16 cellular contexts compared by ENCODE assay signal in genomic region chr2:99188357-99188756, GRCh38. TPM values are rescaled to one million over a fixed set of nuclear protein-coding genes. Genes with fewer than 3 reads are reported as not detected.
A peak's percentile ranks its signal among the peaks of the same experiment; 100 is the strongest.
DNase-seq lines count a peak whose midpoint lies in the region; ATAC-seq and TF ChIP-seq lines count a peak whose summit lies in the region.
"Had no signal": no experiment of that assay in that cellular context is flagged by ENCODE, and none has a peak within 500 bp of the region (broad histone marks: within the 10 kb centered on the region; RNA-seq: fewer than 3 reads in every experiment).

No MANE protein-coding gene starts in this region.

- POLR2A ChIA-PET in CD4-positive, alpha-beta T cell (lab: Charles Lee): no interaction called here
- POLR2A ChIA-PET in CD4-positive, alpha-beta memory T cell (lab: Charles Lee; ENCODE audit: partially characterized antibody): no interaction called here

- no peaks in the 10 kb centered on the region for H3K27me3 Mint-ChIP-seq in activated T-cell treated with anti-CD3 and anti-CD28 coated beads, Interleukin-2, amount 50 U/mL, for 24 hours
- no peaks in the 10 kb centered on the region for H3K27me3 Mint-ChIP-seq in CD4-positive, alpha-beta T cell
- H3K27me3 Mint-ChIP-seq in CD4-positive, alpha-beta memory T cell: no peaks in the 10 kb centered on the region
- no peaks in the 10 kb centered on the region for H3K27me3 Mint-ChIP-seq in central memory CD8-positive, alpha-beta T cell
- H3K27me3 Mint-ChIP-seq: CD4-positive, CD25-positive, alpha-beta regulatory T cell had no signal

- DNase-seq in activated T-cell treated with anti-CD3 and anti-CD28 coated beads, Interleukin-2, amount 50 U/mL, for 24 hours: no peak
- no peak for DNase-seq in activated T-cell treated with anti-CD3 and anti-CD28 coated beads, Interleukin-2, amount 50 U/mL, for 1 hour
- DNase-seq in CD4-positive, alpha-beta T cell: no peak
- no peak for DNase-seq in CD4-positive, alpha-beta memory T cell
- DNase-seq in central memory CD8-positive, alpha-beta T cell (ENCODE audit: low spot score in 2 of 2): no peak
- DNase-seq in glomerular visceral epithelial cell (ENCODE audit: extremely low spot score) (no peak), NCI-H2196 treated with DMSO at 0.1 percent for 48 hours (lab: John Stamatoyannopoulos, UW; ENCODE audit: unreplicated experiment) (no peak)
- DNase-seq: ACHN; BE2C; C1 segment of cervical spinal cord; CD4-positive, CD25-positive, alpha-beta regulatory T cell; DMS153; DMS79; GDM1; GM23248 had no signal

- no peaks in the 10 kb centered on the region for H3K4me1 ChIP-seq in CD4-positive, alpha-beta memory T cell (ENCODE audit: insufficient read depth, low read length)
- H3K4me1 ChIP-seq: BE2C, HAP-1 had no signal

- H3K36me3 Mint-ChIP-seq in activated T-cell treated with anti-CD3 and anti-CD28 coated beads, Interleukin-2, amount 50 U/mL, for 24 hours (ENCODE audit: low read depth): peaks cover 74% of the 10 kb centered on the region
- H3K36me3 Mint-ChIP-seq in CD4-positive, alpha-beta T cell (ENCODE audit: low read depth): peaks cover 60% of the 10 kb centered on the region
- peaks cover 34 to 55% of the 10 kb centered on the region in 2 donors for H3K36me3 Mint-ChIP-seq in CD4-positive, alpha-beta memory T cell
- H3K36me3 Mint-ChIP-seq in central memory CD8-positive, alpha-beta T cell (ENCODE audit: insufficient read depth): peaks cover 34% of the 10 kb centered on the region

- H3K9me3 Mint-ChIP-seq in activated T-cell treated with anti-CD3 and anti-CD28 coated beads, Interleukin-2, amount 50 U/mL, for 24 hours: no peaks in the 10 kb centered on the region
- no peaks in the 10 kb centered on the region for H3K9me3 Mint-ChIP-seq in CD4-positive, alpha-beta T cell
- H3K9me3 Mint-ChIP-seq in CD4-positive, alpha-beta memory T cell: no peaks in the 10 kb centered on the region
- H3K9me3 Mint-ChIP-seq in central memory CD8-positive, alpha-beta T cell: no peaks in the 10 kb centered on the region

- no peak for ATAC-seq in CD4-positive, alpha-beta T cell (ENCODE audit: poor library complexity)
- no peak for ATAC-seq in central memory CD8-positive, alpha-beta T cell (replicated peaks; ENCODE audit: extremely low read depth, poor library complexity, severe bottlenecking)

- no peak overlapping the region for H3K27ac ChIP-seq in CD4-positive, alpha-beta T cell (ENCODE audit: low read depth, low read length)
- no peak overlapping the region for H3K27ac ChIP-seq in CD4-positive, alpha-beta memory T cell (ENCODE audit: low read depth, low read length)
- H3K27ac ChIP-seq: GM23248 had no signal

- no peaks in the 10 kb centered on the region for H3K9me3 ChIP-seq in CD4-positive, alpha-beta T cell (ENCODE audit: control insufficient read depth, low read length)
- no peaks in the 10 kb centered on the region for H3K9me3 ChIP-seq in CD4-positive, alpha-beta memory T cell (ENCODE audit: control insufficient read depth in 1 of 2, low read length in 2 of 2)
- H3K9me3 ChIP-seq: BE2C, HAP-1 had no signal

- peaks cover 5% of the 10 kb centered on the region for H3K36me3 ChIP-seq in CD4-positive, alpha-beta memory T cell (ENCODE audit: insufficient read depth, low read length)

- H3K27me3 ChIP-seq in CD4-positive, alpha-beta T cell (ENCODE audit: control insufficient read depth, insufficient read depth, low read length): no peaks in the 10 kb centered on the region
- H3K27me3 ChIP-seq in CD4-positive, alpha-beta memory T cell (ENCODE audit: insufficient read depth, low read length): no peaks in the 10 kb centered on the region
- H3K27me3 ChIP-seq: BE2C had no signal

- CTCF ChIA-PET in CD4-positive, alpha-beta T cell (lab: Charles Lee): interaction anchor here (0.7 kb wide), 1 partner anchor 9 kb away, joined by 3 read pairs; no protein-coding TSS in a partner anchor
- CTCF ChIA-PET in CD4-positive, alpha-beta memory T cell (lab: Charles Lee; ENCODE audit: partially characterized antibody): no interaction called here

- no peak overlapping the region for H3K4me3 ChIP-seq in CD4-positive, alpha-beta memory T cell (ENCODE audit: low read length in 2 of 2)
- H3K4me3 ChIP-seq: GM23248, HAP-1 had no signal

- intact Hi-C loops in CD4-positive, alpha-beta T cell (cut with DNase I, micrococcal nuclease): loop anchor here in 1 of 2 experiments (10.0 kb wide), 1 partner anchor 1194 kb away; the partner anchor contains the start of gene TMEM131
- intact Hi-C loops in CD4-positive, alpha-beta memory T cell (cut with micrococcal nuclease): no loop called here

- peaks cover 36% of the 10 kb centered on the region for H3K4me1 Mint-ChIP-seq in activated T-cell treated with anti-CD3 and anti-CD28 coated beads, Interleukin-2, amount 50 U/mL, for 24 hours (ENCODE audit: low read depth)
- peaks cover 28% of the 10 kb centered on the region for H3K4me1 Mint-ChIP-seq in CD4-positive, alpha-beta T cell (ENCODE audit: low read depth)
- H3K4me1 Mint-ChIP-seq in CD4-positive, alpha-beta memory T cell: peaks cover 17 to 33% (median 25%) of the 10 kb centered on the region in 4 donors
- H3K4me1 Mint-ChIP-seq in central memory CD8-positive, alpha-beta T cell: peaks cover 27% of the 10 kb centered on the region

- TF ChIP-seq CTCF in CD4-positive, alpha-beta T cell (IDR thresholded peaks at IDR 0.05): no peak

- H3K4me3 Mint-ChIP-seq in activated T-cell treated with anti-CD3 and anti-CD28 coated beads, Interleukin-2, amount 50 U/mL, for 24 hours: no peak overlapping the region
- no peak overlapping the region for H3K4me3 Mint-ChIP-seq in CD4-positive, alpha-beta T cell
- no peak overlapping the region for H3K4me3 Mint-ChIP-seq in CD4-positive, alpha-beta memory T cell
- H3K4me3 Mint-ChIP-seq in central memory CD8-positive, alpha-beta T cell: no peak overlapping the region
- H3K4me3 Mint-ChIP-seq: CD4-positive, CD25-positive, alpha-beta regulatory T cell had no signal

- H3K27ac Mint-ChIP-seq in activated T-cell treated with anti-CD3 and anti-CD28 coated beads, Interleukin-2, amount 50 U/mL, for 24 hours: peak overlapping the region; percentile 41
- peak overlapping the region; percentile 9 for H3K27ac Mint-ChIP-seq in CD4-positive, alpha-beta T cell
- H3K27ac Mint-ChIP-seq in CD4-positive, alpha-beta memory T cell: peak overlapping the region in 4 of 7 donors; percentile 2 to 48 (median 21)
- peak overlapping the region; percentile 36 for H3K27ac Mint-ChIP-seq in central memory CD8-positive, alpha-beta T cell (ENCODE audit: low read depth)
- H3K27ac Mint-ChIP-seq: CD4-positive, CD25-positive, alpha-beta regulatory T cell had no signal

RNA-seq across cellular contexts. Expression of gene MRPL30, which starts 7.4 kb away (rescaled TPM):
- total RNA-seq in CD4-positive, alpha-beta T cell: 1 to 10 TPM; 8.6 to 9.5 TPM
- 10 to 100 TPM; 20.2 to 22.7 TPM for total RNA-seq in CD4-positive, alpha-beta memory T cell
- 10 to 100 TPM; 12.4 to 17.0 TPM for polyA plus RNA-seq in CD4-positive, alpha-beta memory T cell

RNA-seq across cellular contexts. Expression of gene MITD1, which starts 7.5 kb away (rescaled TPM):
- 10 to 100 TPM; 14.1 to 14.6 TPM for total RNA-seq in CD4-positive, alpha-beta T cell
- 10 to 100 TPM; 79.1 to 84.3 TPM for total RNA-seq in CD4-positive, alpha-beta memory T cell
- 10 to 100 TPM; 54.7 to 73.9 TPM for polyA plus RNA-seq in CD4-positive, alpha-beta memory T cell

RNA-seq across cellular contexts. Expression of gene LIPT1, which starts 33.6 kb away (rescaled TPM):
- total RNA-seq in CD4-positive, alpha-beta T cell: 10 to 100 TPM; 12.5 to 13.3 TPM
- total RNA-seq in CD4-positive, alpha-beta memory T cell: 10 to 100 TPM; 23.4 to 24.4 TPM
- polyA plus RNA-seq in CD4-positive, alpha-beta memory T cell: 10 to 100 TPM; 20.5 to 25.6 TPM

RNA-seq across cellular contexts. Expression of gene TSGA10, which starts 33.6 kb away (rescaled TPM):
- total RNA-seq in CD4-positive, alpha-beta T cell: 10 to 100 TPM; 10.6 to 11.0 TPM
- 10 to 100 TPM; 20.7 to 22.6 TPM for total RNA-seq in CD4-positive, alpha-beta memory T cell
- polyA plus RNA-seq in CD4-positive, alpha-beta memory T cell: 10 to 100 TPM; 17.0 to 17.3 TPM

RNA-seq across cellular contexts. Expression of gene C2orf15, which starts 46.9 kb away (rescaled TPM):
- 1 to 10 TPM; 2.1 to 2.8 TPM for total RNA-seq in CD4-positive, alpha-beta T cell
- total RNA-seq in CD4-positive, alpha-beta memory T cell: 1 to 10 TPM; 2.3 to 3.2 TPM
- 1 to 10 TPM; 4.7 to 4.9 TPM for polyA plus RNA-seq in CD4-positive, alpha-beta memory T cell
- total RNA-seq: GM23248 had no signal
- polyA plus RNA-seq: GM23248 had no signal

Comparison
In these comparisons a context has a peak if more than half of its experiments do, and no peak if none do; other contexts are left out.
1. RNA of gene MITD1, which starts 7.5 kb away (total RNA-seq): 79.1 to 84.3 TPM in CD4-positive, alpha-beta memory T cell; 14.1 to 14.6 TPM in CD4-positive, alpha-beta T cell; every median in the first group is over 4 times any median in the second.
2. Peak in every context shown above with its lines, with median percentiles within 50 percentile points of each other: H3K27ac Mint-ChIP-seq.